ENCODE assay signal across 9 cellular contexts in genomic region chr6:3053231-3053508, GRCh38. TPM values are rescaled to one million over a fixed set of nuclear protein-coding genes. Genes with fewer than 3 reads are reported as not detected.
DNase-seq lines count a peak whose midpoint lies in the region; ATAC-seq and TF ChIP-seq lines count a peak whose summit lies in the region.
"Had no signal": no experiment of that assay in that cellular context is flagged by ENCODE, and none has a peak within 500 bp of the region (broad histone marks: within the 10 kb centered on the region; RNA-seq: fewer than 3 reads in every experiment).

No MANE protein-coding gene starts in this region.

- H3K9me3 ChIP-seq in Karpas-422 (ENCODE audit: low read length), result no peaks in the 10 kb centered on the region

- H3K79me2 ChIP-seq in Karpas-422 (ENCODE audit: low read length), result no peaks in the 10 kb centered on the region

- H4K20me1 ChIP-seq in Karpas-422 (ENCODE audit: insufficient read depth, low read depth, low read length), result no peaks in the 10 kb centered on the region

- H3K4me2 ChIP-seq in Karpas-422 (ENCODE audit: low read depth, low read length, poor library complexity, severe bottlenecking), result peak overlapping the region; percentile 49

- H3K9me3 Mint-ChIP-seq in dendritic cell treated with granulocyte-macrophage colony-stimulating factor and Interleukin-4, amounts not matched to agents 40 ng/mL and 50 ng/mL, for 4 days, result no peaks in the 10 kb centered on the region
- H3K9me3 Mint-ChIP-seq in naive thymus-derived CD8-positive, alpha-beta T cell, result no peaks in the 10 kb centered on the region

- no peak for ATAC-seq in naive thymus-derived CD8-positive, alpha-beta T cell
- ATAC-seq in HG02759 (IDR thresholded peaks at IDR 0.05; ENCODE audit: unreplicated experiment) (no peak), HG02970 (IDR thresholded peaks at IDR 0.05; ENCODE audit: low FRiP score, unreplicated experiment) (no peak)

- H3K36me3 Mint-ChIP-seq in dendritic cell treated with granulocyte-macrophage colony-stimulating factor and Interleukin-4, amounts not matched to agents 40 ng/mL and 50 ng/mL, for 4 days (ENCODE audit: low read depth), result no peaks in the 10 kb centered on the region
- no peaks in the 10 kb centered on the region for H3K36me3 Mint-ChIP-seq in naive thymus-derived CD8-positive, alpha-beta T cell

- no peaks in the 10 kb centered on the region for H3K27me3 Mint-ChIP-seq in dendritic cell treated with granulocyte-macrophage colony-stimulating factor and Interleukin-4, amounts not matched to agents 40 ng/mL and 50 ng/mL, for 4 days
- H3K27me3 Mint-ChIP-seq in naive thymus-derived CD8-positive, alpha-beta T cell, result peaks cover 0 to 9% (median 0%) of the 10 kb centered on the region in 5 donors

- H3K4me3 ChIP-seq in AG10803 (ENCODE audit: low read length) (peak overlapping the region; percentile 55), Karpas-422 (ENCODE audit: low read length) (peak overlapping the region; percentile 53; the same call in 1 of the 2 replicates), lower leg skin (ENCODE audit: low read depth, poor library complexity, severe bottlenecking) (no peak overlapping the region)

- peaks cover 32% of the 10 kb centered on the region for H3K4me1 Mint-ChIP-seq in dendritic cell treated with granulocyte-macrophage colony-stimulating factor and Interleukin-4, amounts not matched to agents 40 ng/mL and 50 ng/mL, for 4 days (ENCODE audit: low read depth)
- peaks cover 6 to 24% (median 19%) of the 10 kb centered on the region in 4 donors for H3K4me1 Mint-ChIP-seq in naive thymus-derived CD8-positive, alpha-beta T cell

- H3K27ac ChIP-seq in Karpas-422 (ENCODE audit: low read length), result no peak overlapping the region
- H3K27ac ChIP-seq: epithelial cell of prostate had no signal

- DNase-seq in AG10803 (ENCODE audit: low read depth) (no peak), Karpas-422 (no peak), lower leg skin (ENCODE audit: low spot score in 2 of 2) (no peak)
- peak in 1 of 10 donors; percentile 23 for DNase-seq in naive thymus-derived CD8-positive, alpha-beta T cell
- DNase-seq in stimulated activated naive CD4-positive, alpha-beta T cell treated with Interleukin-2 at 50 U/mL for 16 hours (lab: John Stamatoyannopoulos, UW), result no peak

- no peak for TF ChIP-seq POLR2A in lower leg skin (IDR thresholded peaks at IDR 0.05)

- no peaks in the 10 kb centered on the region for H3K27me3 ChIP-seq in Karpas-422 (ENCODE audit: low read length)

- POLR2A ChIA-PET in naive thymus-derived CD8-positive, alpha-beta T cell (lab: Charles Lee), result interaction anchor here (0.9 to 2.2 kb wide), 12 partner anchors 8 to 965 kb away, joined by 3 to 34 read pairs (median 5); partner anchors contain the start of genes NQO2, RIPK1 and SERPINB1

- H3K9me2 ChIP-seq in Karpas-422 (replicated peaks; ENCODE audit: insufficient read depth, low read length), result no peaks in the 10 kb centered on the region

- TF ChIP-seq CTCF in AG10803 (conservative IDR thresholded peaks at IDR 0.05; ENCODE audit: low read length), result no peak
- no peak for TF ChIP-seq CTCF in lower leg skin (IDR thresholded peaks at IDR 0.05)

- peak overlapping the region; percentile 77 for H2AFZ ChIP-seq in Karpas-422 (ENCODE audit: low read length)

- peak overlapping the region; percentile 87 for H3K27ac Mint-ChIP-seq in dendritic cell treated with granulocyte-macrophage colony-stimulating factor and Interleukin-4, amounts not matched to agents 40 ng/mL and 50 ng/mL, for 4 days
- peak overlapping the region in 8 of 10 donors; percentile 15 to 86 (median 66) for H3K27ac Mint-ChIP-seq in naive thymus-derived CD8-positive, alpha-beta T cell

- intact Hi-C loops in dendritic cell treated with granulocyte-macrophage colony-stimulating factor and Interleukin-4, amounts not matched to agents 40 ng/mL and 50 ng/mL, for 4 days (cut with micrococcal nuclease), result loop anchor here (1.0 kb wide), 2 partner anchors 30 to 54 kb away; partner anchors contain the start of gene NQO2
- intact Hi-C loops in lower leg skin (cut with DNase I; ENCODE audit: low total_unique reads), result loop anchor here (10.0 kb wide), 1 partner anchor 208 kb away; the partner anchor contains the start of gene SERPINB1

- H3K36me3 ChIP-seq in Karpas-422 (ENCODE audit: insufficient read depth, low read length), result no peaks in the 10 kb centered on the region

- peaks cover 29% of the 10 kb centered on the region for H3K4me1 ChIP-seq in Karpas-422 (ENCODE audit: low read length)

- WGBS in lower leg skin, 2 donors, result 78 to 82% methylated on average over 11 of the region's 11 CpGs

- peak overlapping the region; percentile 49 for H3K9ac ChIP-seq in Karpas-422 (ENCODE audit: low read length)

- peak overlapping the region; percentile 84 for H3K4me3 Mint-ChIP-seq in dendritic cell treated with granulocyte-macrophage colony-stimulating factor and Interleukin-4, amounts not matched to agents 40 ng/mL and 50 ng/mL, for 4 days
- H3K4me3 Mint-ChIP-seq in naive thymus-derived CD8-positive, alpha-beta T cell, result peak overlapping the region; percentile 63 to 83 (median 78)

RNA-seq across cellular contexts. Expression of gene RIPK1, which starts 15.1 kb away (rescaled TPM):
- 9.6 and 12.3 TPM in 2 replicates for total RNA-seq in Karpas-422 (2014; rRNA removed; shearing (Covaris generic); ENCODE audit: low replicate concordance)
- total RNA-seq in naive thymus-derived CD8-positive, alpha-beta T cell, result 10 to 100 TPM; 31.0 to 35.3 TPM
- 10 to 100 TPM in 2 of 3 donors, 1 to 10 TPM in 1; 9.5 to 17.5 (median 11.2) TPM for polyA plus RNA-seq in naive thymus-derived CD8-positive, alpha-beta T cell
- total RNA-seq in lower leg skin, result 10 to 100 TPM; 28.2 to 37.2 (median 29.5) TPM

RNA-seq across cellular contexts. Expression of gene NQO2, which starts 53.5 kb away (rescaled TPM):
- 5.5 and 9.1 TPM in 2 replicates for total RNA-seq in Karpas-422 (2014; rRNA removed; shearing (Covaris generic); ENCODE audit: low replicate concordance)
- total RNA-seq in naive thymus-derived CD8-positive, alpha-beta T cell, result 10 to 100 TPM; 21.0 to 21.4 TPM
- 10 to 100 TPM; 37.9 to 48.1 (median 39.0) TPM for polyA plus RNA-seq in naive thymus-derived CD8-positive, alpha-beta T cell
- total RNA-seq in lower leg skin, result 10 to 100 TPM; 24.4 to 40.5 (median 36.7) TPM
